8 cellular contexts compared by ENCODE assay signal in genomic region chr16:30334473-30334985, GRCh38. TPM values are rescaled to one million over a fixed set of nuclear protein-coding genes. Genes with fewer than 3 reads are reported as not detected.
DNase-seq lines count a peak whose midpoint lies in the region; TF ChIP-seq lines count a peak whose summit lies in the region.
"Not testable (repeated sequence)": the region's sequence is repeated elsewhere in the genome, so short reads cannot be mapped to it uniquely, and the experiment has no call there.

No MANE protein-coding gene starts in this region.

- H3K4me2 ChIP-seq in H9 (ENCODE audit: insufficient read depth, insufficient read length, low read length) = peak overlapping the region; percentile 28

- not testable (repeated sequence) for H3K9me3 Mint-ChIP-seq in H9, neural crest cell

- no CpG with 5 or more reads among the region's 33 CpGs for WGBS in H9 (ENCODE audit: extremely low coverage, insufficient read length, low lambda C conversion rate)

- H2BK5ac ChIP-seq in H9 (ENCODE audit: insufficient read length, low read length) = not testable (repeated sequence)

- H2BK120ac ChIP-seq in H9 (ENCODE audit: low read depth, low read length, poor library complexity, severe bottlenecking) = not testable (repeated sequence)

- H4K91ac ChIP-seq in H9 (ENCODE audit: insufficient read length, low read depth, low read length) = not testable (repeated sequence)

- not testable (repeated sequence) for H2AFZ ChIP-seq in H9 (ENCODE audit: low read length)

- H3K27ac Mint-ChIP-seq in H9 (peak overlapping the region; percentile 73 to 98 (median 94); a peak in 5 of 7 replicates), neural crest cell (ENCODE audit: unreplicated experiment) (peak overlapping the region; percentile 94)

- H3K23me2 ChIP-seq in H9 (ENCODE audit: insufficient read length, low read depth, low read length, poor library complexity, severe bottlenecking) = not testable (repeated sequence)

- not testable (repeated sequence) for H3K79me2 ChIP-seq in H9 (ENCODE audit: insufficient read depth, low read length)

- not testable (repeated sequence) for H2BK12ac ChIP-seq in H9 (ENCODE audit: insufficient read length, low read depth, low read length)

- not testable (repeated sequence) for H2BK15ac ChIP-seq in H9 (ENCODE audit: low read depth, low read length)

- not testable (repeated sequence) for H3K36me3 Mint-ChIP-seq in H9 (ENCODE audit: insufficient read depth in 1 of 3, low read depth in 3 of 3); neural crest cell (ENCODE audit: low read depth)

- not testable (repeated sequence) for H3K4ac ChIP-seq in H9 (ENCODE audit: low read depth, low read length)

- not testable (repeated sequence) for H3K27me3 ChIP-seq in H9 (ENCODE audit: insufficient read depth, low read length); SJSA1 (replicated peaks)

- peak overlapping the region; percentile 90 to 98 for H3K4me3 Mint-ChIP-seq in H9
- H3K4me3 Mint-ChIP-seq in neural crest cell = peak overlapping the region; percentile 95

- H4K8ac ChIP-seq in H9 (replicated peaks; ENCODE audit: insufficient read length, low read depth, low read length) = not testable (repeated sequence)

- H3K18ac ChIP-seq in H9 (ENCODE audit: insufficient read length, low read depth, low read length) = not testable (repeated sequence)

- H3K23ac ChIP-seq in H9 (ENCODE audit: insufficient read length, low read depth, low read length) = not testable (repeated sequence)

- not testable (repeated sequence) for H2AK5ac ChIP-seq in H9 (ENCODE audit: insufficient read length, low read length)

- DNase-seq in ELF-1 (ENCODE audit: low read depth, low spot score) (peak; percentile 88), H9 (peak; percentile 79), LHCN-M2 (ENCODE audit: low read depth) (peak; percentile 71), SJSA1 (ENCODE audit: low read depth in 1 of 2, low spot score in 2 of 2) (peak; percentile 78 to 82), fibroblast of villous mesenchyme (ENCODE audit: low read depth) (peak; percentile 82), neural crest cell (ENCODE audit: low read depth, low spot score) (peak; percentile 50)
- peak; percentile 84 for DNase-seq in activated effector memory CD4-positive, alpha-beta T cell treated with Interleukin-2 at 50 U/mL for 16 hours
- peak; percentile 68 to 93 (median 85) for DNase-seq in stimulated activated naive CD4-positive, alpha-beta T cell (lab: John Stamatoyannopoulos, UW)

- H2BK20ac ChIP-seq in H9 (ENCODE audit: low read depth, low read length, poor library complexity, severe bottlenecking) = not testable (repeated sequence)

- H3K4me1 ChIP-seq in H9 (ENCODE audit: insufficient read depth, low read length); SJSA1 (replicated peaks): not testable (repeated sequence)

- H3K27me3 Mint-ChIP-seq in H9 (ENCODE audit: low read depth); neural crest cell (ENCODE audit: low read depth): not testable (repeated sequence)

- not testable (repeated sequence) for H4K20me1 ChIP-seq in H9 (ENCODE audit: control insufficient read depth, insufficient read depth, insufficient read length)

- not testable (repeated sequence) for H3T11ph ChIP-seq in H9 (ENCODE audit: low read length)

- H3K9me3 ChIP-seq in H9 (ENCODE audit: control insufficient read depth, low read depth, low read length); SJSA1 (replicated peaks): not testable (repeated sequence)

- not testable (repeated sequence) for H3K9ac ChIP-seq in H9 (ENCODE audit: extremely low read depth, insufficient read length, low read length)

- not testable (repeated sequence) for H4K5ac ChIP-seq in H9 (ENCODE audit: insufficient read length, low read depth, low read length)

- not testable (repeated sequence) for H3K56ac ChIP-seq in H9 (ENCODE audit: insufficient read length, low read depth, low read length)

- not testable (repeated sequence) for H3K36me3 ChIP-seq in SJSA1

- not testable (repeated sequence) for TF ChIP-seq CTCF in H9 (conservative IDR thresholded peaks at IDR 0.05); fibroblast of villous mesenchyme (IDR thresholded peaks at IDR 0.05; ENCODE audit: insufficient read depth, low read depth, low read length); neural crest cell (conservative IDR thresholded peaks at IDR 0.05)

- H3K14ac ChIP-seq in H9 (ENCODE audit: insufficient read depth, low read length) = not testable (repeated sequence)

- H3K79me1 ChIP-seq in H9 (ENCODE audit: insufficient read depth, low read depth, low read length, poor library complexity, severe bottlenecking) = not testable (repeated sequence)

- H3K4me3 ChIP-seq in SJSA1 = peak overlapping the region; percentile 82
- H3K4me3 ChIP-seq in fibroblast of villous mesenchyme (ENCODE audit: low read depth, low read length) = peak overlapping the region; percentile 72

- not testable (repeated sequence) for H3K4me1 Mint-ChIP-seq in H9
- H3K4me1 Mint-ChIP-seq in neural crest cell = peaks cover 13% of the 10 kb centered on the region

- not testable (repeated sequence) for H3K27ac ChIP-seq in H9 (ENCODE audit: insufficient read length, low read depth, low read length)
- peak overlapping the region; percentile 83 for H3K27ac ChIP-seq in SJSA1

RNA-seq across cellular contexts. Expression of gene CD2BP2, which starts 20.6 kb away (rescaled TPM):
- total RNA-seq in H9 (2021) = 90.1 and 90.2 TPM in 2 replicates
- total RNA-seq in LHCN-M2 (2014; rRNA removed) = 65.6 and 67.6 TPM in 2 replicates
- 83.6 TPM for polyA plus RNA-seq in LHCN-M2 (2012)
- 55.8 and 60.7 TPM in 2 replicates for total RNA-seq in SJSA1 (2014; rRNA removed; shearing (Covaris generic))
- total RNA-seq in fibroblast of villous mesenchyme = 35.1 and 40.6 TPM in 2 replicates
- 74.8 and 85.2 TPM in 2 replicates for total RNA-seq in neural crest cell

RNA-seq across cellular contexts. Expression of gene TBC1D10B, which starts 35.8 kb away (rescaled TPM):
- total RNA-seq in H9 (2021) (25.6 and 25.8 TPM in 2 replicates), LHCN-M2 (2014; rRNA removed) (41.8 and 43.9 TPM in 2 replicates), fibroblast of villous mesenchyme (37.1 and 37.7 TPM in 2 replicates), neural crest cell (39.7 and 45.6 TPM in 2 replicates)
- 32.6 TPM for polyA plus RNA-seq in LHCN-M2 (2012)
- 25.8 and 42.5 TPM in 2 replicates for total RNA-seq in SJSA1 (2014; rRNA removed; shearing (Covaris generic))

RNA-seq across cellular contexts. Expression of gene MYL11, which starts 40.1 kb away (rescaled TPM):
- total RNA-seq in H9 (2021) (0.70 and 1.4 TPM in 2 replicates), LHCN-M2 (2014; rRNA removed) (7.2 TPM in 1 of 2 replicates, not detected in the other), fibroblast of villous mesenchyme (not detected in 2 replicates), neural crest cell (not detected in 2 replicates)
- 4.3 TPM for polyA plus RNA-seq in LHCN-M2 (2012)
- total RNA-seq in SJSA1 (2014; rRNA removed; shearing (Covaris generic)) = not detected in 2 replicates

RNA-seq across cellular contexts. Expression of gene SEPTIN1, which starts 47.8 kb away (rescaled TPM):
- total RNA-seq in H9 (2021) (1.4 and 2.5 TPM in 2 replicates), LHCN-M2 (2014; rRNA removed) (0.17 TPM in 1 of 2 replicates, not detected in the other), fibroblast of villous mesenchyme (0.43 TPM in 1 of 2 replicates, not detected in the other), neural crest cell (2.3 and 2.9 TPM in 2 replicates)
- 3.0 TPM for polyA plus RNA-seq in LHCN-M2 (2012)
- not detected in 2 replicates for total RNA-seq in SJSA1 (2014; rRNA removed; shearing (Covaris generic))
